ENCODE assay signal across 8 cellular contexts in genomic region chr13:102800145-102801041, GRCh38. TPM values are rescaled to one million over a fixed set of nuclear protein-coding genes. Genes with fewer than 3 reads are reported as not detected.
DNase-seq lines count a peak whose midpoint lies in the region; ATAC-seq and TF ChIP-seq lines count a peak whose summit lies in the region.

No MANE protein-coding gene starts in this region.

- peaks cover 15% of the 10 kb centered on the region for H3K36me3 Mint-ChIP-seq in Calu3 (ENCODE audit: insufficient read depth, unreplicated experiment)
- no peaks in the 10 kb centered on the region for H3K36me3 Mint-ChIP-seq in natural killer cell

- H3K27me3 Mint-ChIP-seq in Calu3 (ENCODE audit: unreplicated experiment) (no peaks in the 10 kb centered on the region), natural killer cell (ENCODE audit: low read depth in 2 of 2) (peaks cover 0 to 3% of the 10 kb centered on the region in 2 donors)

- BruUV-seq in Calu3 (replicated peaks; lab: Mats Ljungman, UMichigan) = no TSS peak
- no TSS peak for BruUV-seq in Panc1 (replicated peaks; lab: Mats Ljungman, UMichigan)

- DNase-seq in Calu3 (peak; percentile 76), HPDE6-E6E7 (ENCODE audit: extremely low spot score) (peak; percentile 74), Panc1 (ENCODE audit: low read depth, low spot score) (peak; percentile 10), activated T-helper 1 cell treated with Interleukin-2 at 50 U/mL for 16 hours (ENCODE audit: low read depth) (peak; percentile 69), fibroblast of lung (ENCODE audit: low read depth in 2 of 2) (peak; percentile 78), natural killer cell (peak; percentile 82)
- peak; percentile 81 for DNase-seq in stimulated activated naive CD4-positive, alpha-beta T cell treated with Interleukin-2 at 50 U/mL for 16 hours (lab: John Stamatoyannopoulos, UW)

- H3K9me3 ChIP-seq in Panc1 (ENCODE audit: control insufficient read depth, insufficient read depth, low read depth, low read length) (no peaks in the 10 kb centered on the region), fibroblast of lung (ENCODE audit: control insufficient read depth, insufficient read depth, low read depth, low read length) (no peaks in the 10 kb centered on the region)

- H3K27ac ChIP-seq in Panc1 (ENCODE audit: low read length) = peak overlapping the region; percentile 68
- peak overlapping the region; percentile 78 for H3K27ac ChIP-seq in fibroblast of lung (ENCODE audit: insufficient read depth, low read length)

- H3K79me2 ChIP-seq in fibroblast of lung (ENCODE audit: control insufficient read depth, insufficient read depth, low read length) = peaks cover 57% of the 10 kb centered on the region

- intact Hi-C loops in Calu3 (cut with micrococcal nuclease; ENCODE audit: unreplicated experiment) = no loop called here
- intact Hi-C loops in Panc1 (cut with micrococcal nuclease; ENCODE audit: unreplicated experiment) = no loop called here
- intact Hi-C loops in natural killer cell (cut with micrococcal nuclease) = loop anchor here (1.0 to 5.0 kb wide), 4 partner anchors 27 to 220 kb away; partner anchors contain the start of genes TEX30 and TPP2

- peak overlapping the region; percentile 76 for H3K4me3 Mint-ChIP-seq in Calu3 (ENCODE audit: low read depth, unreplicated experiment)
- peak overlapping the region; percentile 96 for H3K4me3 Mint-ChIP-seq in natural killer cell

- H3K27me3 ChIP-seq in Panc1 (ENCODE audit: control insufficient read depth, insufficient read depth, low read length) = no peaks in the 10 kb centered on the region
- H3K27me3 ChIP-seq in fibroblast of lung (ENCODE audit: control insufficient read depth, insufficient read depth, low read length) = no peaks in the 10 kb centered on the region

- H2AFZ ChIP-seq in fibroblast of lung (ENCODE audit: low read length) = peak overlapping the region; percentile 97

- no peak overlapping the region for H3K27ac Mint-ChIP-seq in Calu3 (ENCODE audit: unreplicated experiment)
- peak overlapping the region; percentile 79 to 88 for H3K27ac Mint-ChIP-seq in natural killer cell

- no peaks in the 10 kb centered on the region for H4K20me1 ChIP-seq in fibroblast of lung (ENCODE audit: control insufficient read depth, extremely low read depth, insufficient read depth, low read length)

- H3K4me3 ChIP-seq in Panc1 (ENCODE audit: low read depth in 2 of 2, low read length in 2 of 2) = peak overlapping the region; percentile 63 to 81
- H3K4me3 ChIP-seq in fibroblast of lung (replicated peaks in 1 of 4; ENCODE audit: control extremely low read depth in 1 of 4, insufficient read depth in 1 of 4, low read depth in 3 of 4, low read length in 4 of 4) = peak overlapping the region; percentile 83 to 97 (median 88)

- peak overlapping the region; percentile 92 for H3K4me2 ChIP-seq in fibroblast of lung (ENCODE audit: extremely low read depth, insufficient read depth, low read length)

- H3K36me3 ChIP-seq in Panc1 (ENCODE audit: control insufficient read depth, insufficient read depth, low read length) (no peaks in the 10 kb centered on the region; the same call in 1 of the 2 replicates), fibroblast of lung (ENCODE audit: control insufficient read depth, insufficient read depth, low read length) (no peaks in the 10 kb centered on the region)

- H3K4me1 Mint-ChIP-seq in Calu3 (ENCODE audit: low read depth, unreplicated experiment) (no peaks in the 10 kb centered on the region), natural killer cell (peaks cover 30 to 42% of the 10 kb centered on the region in 2 donors)

- H3K9ac ChIP-seq in fibroblast of lung (ENCODE audit: insufficient read depth, low read length) = peak overlapping the region; percentile 84

- in situ Hi-C loops in Panc1 (cut with HindIII; ENCODE audit: low pct_unique_long_range_greater_than_20kb, low sequenced_read_pairs) = no loop called here

- ATAC-seq in GM19468 (IDR thresholded peaks at IDR 0.05; ENCODE audit: extremely low read depth, unreplicated experiment) (peak; percentile 73), Panc1 (peak; percentile 89), natural killer cell (peak; percentile 85 to 91 (median 86))

- no peaks in the 10 kb centered on the region for H3K9me3 Mint-ChIP-seq in Calu3 (ENCODE audit: low read depth, unreplicated experiment)
- H3K9me3 Mint-ChIP-seq in natural killer cell = no peaks in the 10 kb centered on the region

- CTCF ChIA-PET in Calu3 (lab: Charles Lee) (no interaction called here), Panc1 (lab: Charles Lee) (interaction anchor here (0.6 kb wide), 1 partner anchor 868 kb away, joined by 5 read pairs; no protein-coding TSS in a partner anchor)

- POLR2A ChIA-PET in Panc1 (lab: Charles Lee) = interaction anchor here (0.6 kb wide), 1 partner anchor 21 kb away, joined by 3 read pairs; no protein-coding TSS in a partner anchor

- peak; percentile 48 for TF ChIP-seq CTCF in Calu3 (IDR thresholded peaks at IDR 0.05; ENCODE audit: unreplicated experiment)
- peak; percentile 79 for TF ChIP-seq CTCF in Panc1 (IDR thresholded peaks at IDR 0.05)
- peak; percentile 56 to 57 for TF ChIP-seq CTCF in fibroblast of lung (conservative IDR thresholded peaks at IDR 0.05 in 1 of 2, IDR thresholded peaks at IDR 0.05 in 1 of 2; ENCODE audit: low read depth in 1 of 2, low read length in 2 of 2)
- TF ChIP-seq CTCF in natural killer cell (IDR thresholded peaks at IDR 0.05) = peak; percentile 82

- H3K4me1 ChIP-seq in Panc1 (ENCODE audit: control insufficient read depth, insufficient read depth, low read length) (no peaks in the 10 kb centered on the region), fibroblast of lung (ENCODE audit: control insufficient read depth, extremely low read depth, insufficient read depth, low read length) (peaks cover 5% of the 10 kb centered on the region)

RNA-seq across cellular contexts. Expression of gene BIVM, which starts 1.5 kb away (rescaled TPM):
- total RNA-seq in Calu3 (2022) (11.0 and 12.6 TPM in 2 replicates), Panc1 (2021; ENCODE audit: unreplicated experiment) (10.5 TPM), fibroblast of lung (19.8 and 22.3 TPM in 2 replicates), natural killer cell (10 to 100 TPM; 16.7 to 31.6 (median 21.2) TPM)
- 5.8 TPM for polyA plus RNA-seq in Panc1 (2012; ENCODE audit: insufficient read length)
- polyA plus RNA-seq in fibroblast of lung = 15.7 and 22.4 TPM in 2 replicates
- polyA plus RNA-seq in fibroblast of lung (2012) = 11.0 and 14.2 TPM in 2 replicates
- 0.93 and 0.94 TPM in 2 replicates for polyA minus RNA-seq in fibroblast of lung (ENCODE audit: low replicate concordance)

RNA-seq across cellular contexts. Expression of gene POGLUT2, which starts 1.6 kb away (rescaled TPM):
- total RNA-seq in Calu3 (2022) = 1.9 and 2.3 TPM in 2 replicates
- total RNA-seq in Panc1 (2021; ENCODE audit: unreplicated experiment) = 5.8 TPM
- 5.4 TPM for polyA plus RNA-seq in Panc1 (2012; ENCODE audit: insufficient read length)
- 11.7 and 14.6 TPM in 2 replicates for total RNA-seq in fibroblast of lung
- 11.6 and 18.1 TPM in 2 replicates for polyA plus RNA-seq in fibroblast of lung
- polyA plus RNA-seq in fibroblast of lung (2012) = 10.3 and 15.4 TPM in 2 replicates
- 0.22 and 2.4 TPM in 2 replicates for polyA minus RNA-seq in fibroblast of lung (ENCODE audit: low replicate concordance)
- 1 to 10 TPM in 1 of 3 donors, under 1 TPM in 2; 0.28 to 5.1 (median 0.53) TPM for total RNA-seq in natural killer cell

RNA-seq across cellular contexts. Expression of gene TEX30, which starts 26.8 kb away (rescaled TPM):
- total RNA-seq in Calu3 (2022) (7.4 and 7.9 TPM in 2 replicates), Panc1 (2021; ENCODE audit: unreplicated experiment) (20.8 TPM), fibroblast of lung (11.9 and 14.1 TPM in 2 replicates), natural killer cell (10 to 100 TPM in 1 of 3 donors, 1 to 10 TPM in 2; 8.7 to 10.3 (median 9.3) TPM)
- 6.2 TPM for polyA plus RNA-seq in Panc1 (2012; ENCODE audit: insufficient read length)
- polyA plus RNA-seq in fibroblast of lung = 12.7 and 21.5 TPM in 2 replicates
- polyA plus RNA-seq in fibroblast of lung (2012) = 8.9 and 15.6 TPM in 2 replicates
- 2.2 TPM in 1 of 2 replicates, not detected in the other for polyA minus RNA-seq in fibroblast of lung (ENCODE audit: low replicate concordance)

RNA-seq across cellular contexts. Expression of gene ERCC5, which starts 45.4 kb away (rescaled TPM):
- total RNA-seq in Calu3 (2022) (14.7 and 15.6 TPM in 2 replicates), Panc1 (2021; ENCODE audit: unreplicated experiment) (19.6 TPM), fibroblast of lung (66.0 and 78.9 TPM in 2 replicates), natural killer cell (100 to 1,000 TPM; 110 to 127 (median 126) TPM)
- polyA plus RNA-seq in Panc1 (2012; ENCODE audit: insufficient read length) = 9.1 TPM
- 30.0 and 36.6 TPM in 2 replicates for polyA plus RNA-seq in fibroblast of lung
- polyA plus RNA-seq in fibroblast of lung (2012) = 32.3 and 32.8 TPM in 2 replicates
- polyA minus RNA-seq in fibroblast of lung (ENCODE audit: low replicate concordance) = 41.2 and 45.7 TPM in 2 replicates

Comparison
In these comparisons a context has a peak if more than half of its experiments do, and no peak if none do; other contexts are left out.
1. Peak in every context shown above with its lines: DNase-seq, ATAC-seq, H3K4me3 ChIP-seq and H3K27ac ChIP-seq.
2. DNase-seq: peak in every context shown above with its lines; median percentile 82 in natural killer cell; 81 in stimulated activated naive CD4-positive, alpha-beta T cell treated with Interleukin-2 at 50 U/mL for 16 hours; 78 in fibroblast of lung; 76 in Calu3; 74 in HPDE6-E6E7; 69 in activated T-helper 1 cell treated with Interleukin-2 at 50 U/mL for 16 hours; 10 in Panc1.